In genomic region chr10:129653861-129654260, GRCh38 we compare ENCODE assay signal across 34 cellular contexts.
"Had no signal": no experiment of that assay in that cellular context is flagged by ENCODE, and none has a peak within 500 bp of the region (broad histone marks: within the 10 kb centered on the region; RNA-seq: fewer than 3 reads in every experiment).

No MANE protein-coding gene starts in this region.

- ATAC-seq: activated CD8-positive, alpha-beta T cell treated with anti-CD3 and anti-CD28 coated beads for 36 hours; activated T-cell treated with anti-CD3 and anti-CD28 coated beads, Interleukin-2, amount 50 U/mL, for 4 hours; activated T-cell treated with anti-CD3 and anti-CD28 coated beads, Interleukin-2, amount 50 U/mL, for 72 hours; activated T-helper 17 cell treated with anti-CD3 and anti-CD28 coated beads, Interleukin-2, amount 50 U/mL, for 72 hours had no signal

- H3K27ac Mint-ChIP-seq: activated B cell treated with CpG ODN at 0.5 μM for 24 hours; activated CD4-positive, alpha-beta memory T cell treated with anti-CD3 and anti-CD28 coated beads for 36 hours; activated CD4-positive, alpha-beta T cell treated with anti-CD3 and anti-CD28 coated beads, Interleukin-2, amount 10 ng/mL, durations not matched to agents 7 days and 5 days; activated CD8-positive, alpha-beta T cell treated with anti-CD3 and anti-CD28 coated beads for 36 hours; activated naive CD4-positive, alpha-beta T cell treated with anti-CD3 and anti-CD28 coated beads, Interleukin-2, amount 10 ng/mL, durations not matched to agents 7 days and 5 days; activated naive CD4-positive, alpha-beta T cell treated with anti-CD3 and anti-CD28 coated beads, Interleukin-2, amount 50 U/mL, for 24 hours; activated naive CD8-positive, alpha-beta T cell treated with anti-CD3 and anti-CD28 coated beads, Interleukin-2, amount 10 ng/mL, durations not matched to agents 7 days and 5 days; activated T-cell treated with anti-CD3 and anti-CD28 coated beads, Interleukin-2, amount 50 U/mL, for 72 hours; activated T-helper 1 cell treated with anti-CD3 and anti-CD28 coated beads, Interleukin-12 subunit alpha, Interleukin-12 subunit beta, Interleukin-2, Interleukin-4 antibody, amounts not matched to agents 30 ng/mL and 10 ng/mL and 1 ng/mL, durations not matched to agents 14 hours and 24 hours and 36 hours; activated T-helper 17 cell treated with anti-CD3 and anti-CD28 coated beads, Interleukin-2, amount 50 U/mL, for 72 hours; brain; T-helper 1 cell treated with Interleukin-12 subunit alpha and Interleukin-12 subunit beta and Interleukin-4 antibody, amounts not matched to agents 30 μg/mL and 1 μg/mL, for 36 hours; T-helper 2 cell treated with Interferon-gamma antibody and Interleukin-4, amounts not matched to agents 5 μg/mL and 100 μg/mL, for 36 hours had no signal

- H3K27me3 Mint-ChIP-seq: activated B cell treated with CpG ODN at 0.5 μM for 24 hours; activated CD4-positive, alpha-beta memory T cell treated with anti-CD3 and anti-CD28 coated beads for 36 hours; activated CD4-positive, alpha-beta T cell treated with anti-CD3 and anti-CD28 coated beads, Interleukin-2, amount 10 ng/mL, durations not matched to agents 7 days and 5 days; activated CD8-positive, alpha-beta T cell treated with anti-CD3 and anti-CD28 coated beads for 36 hours; activated naive CD4-positive, alpha-beta T cell treated with anti-CD3 and anti-CD28 coated beads, Interleukin-2, amount 10 ng/mL, durations not matched to agents 7 days and 5 days; activated naive CD4-positive, alpha-beta T cell treated with anti-CD3 and anti-CD28 coated beads, Interleukin-2, amount 50 U/mL, for 24 hours; activated naive CD8-positive, alpha-beta T cell treated with anti-CD3 and anti-CD28 coated beads, Interleukin-2, amount 10 ng/mL, durations not matched to agents 7 days and 5 days; activated T-helper 17 cell treated with anti-CD3 and anti-CD28 coated beads, Interleukin-2, amount 50 U/mL, for 72 hours; central memory CD8-positive, alpha-beta T cell had no signal

- H3K27ac ChIP-seq: adrenal gland, ascending aorta, cardiac muscle cell, VCaP had no signal

- H3K4me1 Mint-ChIP-seq: activated B cell treated with CpG ODN at 0.5 μM for 24 hours; activated CD4-positive, alpha-beta T cell treated with anti-CD3 and anti-CD28 coated beads, Interleukin-2, amount 10 ng/mL, durations not matched to agents 7 days and 5 days; activated naive CD4-positive, alpha-beta T cell treated with anti-CD3 and anti-CD28 coated beads, Interleukin-2, amount 10 ng/mL, durations not matched to agents 7 days and 5 days; activated naive CD4-positive, alpha-beta T cell treated with anti-CD3 and anti-CD28 coated beads, Interleukin-2, amount 50 U/mL, for 24 hours; activated naive CD8-positive, alpha-beta T cell treated with anti-CD3 and anti-CD28 coated beads, Interleukin-2, amount 10 ng/mL, durations not matched to agents 7 days and 5 days; activated T-helper 17 cell treated with anti-CD3 and anti-CD28 coated beads, Interleukin-2, amount 50 U/mL, for 72 hours had no signal

- H3K4me3 ChIP-seq: adrenal gland, ascending aorta, cardiac muscle cell had no signal

- H3K36me3 Mint-ChIP-seq: activated naive CD4-positive, alpha-beta T cell treated with anti-CD3 and anti-CD28 coated beads, Interleukin-2, amount 10 ng/mL, durations not matched to agents 7 days and 5 days; activated naive CD8-positive, alpha-beta T cell treated with anti-CD3 and anti-CD28 coated beads, Interleukin-2, amount 10 ng/mL, durations not matched to agents 7 days and 5 days; brain had no signal

- H3K36me3 ChIP-seq: adrenal gland, ascending aorta, cardiac muscle cell had no signal

- H3K27me3 ChIP-seq: adrenal gland, ascending aorta, cardiac muscle cell had no signal

- DNase-seq: activated B cell treated with CpG ODN at 0.5 μM for 24 hours; activated CD4-positive, alpha-beta memory T cell treated with anti-CD3 and anti-CD28 coated beads for 36 hours; activated CD4-positive, alpha-beta T cell treated with anti-CD3 and anti-CD28 coated beads for 4 hours; activated CD4-positive, alpha-beta T cell treated with anti-CD3 and anti-CD28 coated beads, Interleukin-2, amount 10 ng/mL, durations not matched to agents 7 days and 5 days; activated CD4-positive, CD25-positive, alpha-beta regulatory T cell treated with anti-CD3 and anti-CD28 coated beads, Interleukin-2, amount 50 U/mL, for 72 hours; activated CD8-positive, alpha-beta memory T cell treated with anti-CD3 and anti-CD28 coated beads, Interleukin-2, amount 50 U/mL, for 4 hours; activated CD8-positive, alpha-beta T cell treated with anti-CD3 and anti-CD28 coated beads for 36 hours; activated effector memory CD4-positive, alpha-beta T cell treated with anti-CD3 and anti-CD28 coated beads, Interleukin-2, amount 50 U/mL, for 16 hours; activated gamma-delta T cell treated with Interleukin-2 at 50 U/mL for 16 hours; activated naive CD4-positive, alpha-beta T cell; activated naive CD4-positive, alpha-beta T cell treated with anti-CD3 and anti-CD28 coated beads, Interleukin-2, amount 10 ng/mL, durations not matched to agents 7 days and 5 days; activated naive CD8-positive, alpha-beta T cell treated with anti-CD3 and anti-CD28 coated beads, Interleukin-2, amount 10 ng/mL, durations not matched to agents 7 days and 5 days; activated T-cell treated with anti-CD3 and anti-CD28 coated beads for 4 hours; activated T-cell treated with anti-CD3 and anti-CD28 coated beads, Interleukin-2, amount 50 U/mL, for 1 hour; activated T-cell treated with anti-CD3 and anti-CD28 coated beads, Interleukin-2, amount 50 U/mL, for 4 hours; activated T-cell treated with anti-CD3 and anti-CD28 coated beads, Interleukin-2, amount 50 U/mL, for 72 hours; adrenal gland; amniotic stem cell; caudate nucleus; cerebellar nuclear complex; SW 1271; T-helper 1 cell; T-helper 2 cell; T-helper 9 cell had no signal

- H3K4me3 Mint-ChIP-seq: activated B cell treated with CpG ODN at 0.5 μM for 24 hours; activated CD4-positive, alpha-beta memory T cell treated with anti-CD3 and anti-CD28 coated beads for 36 hours; activated CD4-positive, alpha-beta T cell treated with anti-CD3 and anti-CD28 coated beads, Interleukin-2, amount 10 ng/mL, durations not matched to agents 7 days and 5 days; activated CD8-positive, alpha-beta T cell treated with anti-CD3 and anti-CD28 coated beads for 36 hours; activated naive CD4-positive, alpha-beta T cell treated with anti-CD3 and anti-CD28 coated beads, Interleukin-2, amount 10 ng/mL, durations not matched to agents 7 days and 5 days; activated naive CD4-positive, alpha-beta T cell treated with anti-CD3 and anti-CD28 coated beads, Interleukin-2, amount 50 U/mL, for 24 hours; activated naive CD8-positive, alpha-beta T cell treated with anti-CD3 and anti-CD28 coated beads, Interleukin-2, amount 10 ng/mL, durations not matched to agents 7 days and 5 days; activated T-cell treated with anti-CD3 and anti-CD28 coated beads, Interleukin-2, amount 50 U/mL, for 4 hours; activated T-cell treated with anti-CD3 and anti-CD28 coated beads, Interleukin-2, amount 50 U/mL, for 72 hours; activated T-helper 1 cell treated with anti-CD3 and anti-CD28 coated beads, Interleukin-12 subunit alpha, Interleukin-12 subunit beta, Interleukin-2, Interleukin-4 antibody, amounts not matched to agents 30 ng/mL and 10 ng/mL and 1 ng/mL, durations not matched to agents 14 hours and 24 hours and 36 hours; activated T-helper 17 cell treated with anti-CD3 and anti-CD28 coated beads, Interleukin-2, amount 50 U/mL, for 72 hours; brain; central memory CD8-positive, alpha-beta T cell; T-helper 1 cell treated with Interleukin-12 subunit alpha and Interleukin-12 subunit beta and Interleukin-4 antibody, amounts not matched to agents 30 μg/mL and 1 μg/mL, for 36 hours; T-helper 2 cell treated with Interferon-gamma antibody and Interleukin-4, amounts not matched to agents 5 μg/mL and 100 μg/mL, for 36 hours had no signal

- H3K9me3 ChIP-seq: adrenal gland, ascending aorta had no signal

- H3K4me1 ChIP-seq: adrenal gland, ascending aorta had no signal

- H3K9me3 Mint-ChIP-seq: activated B cell treated with CpG ODN at 0.5 μM for 24 hours; activated CD4-positive, alpha-beta memory T cell treated with anti-CD3 and anti-CD28 coated beads for 36 hours; activated CD4-positive, alpha-beta T cell treated with anti-CD3 and anti-CD28 coated beads, Interleukin-2, amount 10 ng/mL, durations not matched to agents 7 days and 5 days; activated CD8-positive, alpha-beta T cell treated with anti-CD3 and anti-CD28 coated beads for 36 hours; activated naive CD4-positive, alpha-beta T cell treated with anti-CD3 and anti-CD28 coated beads, Interleukin-2, amount 50 U/mL, for 24 hours; activated naive CD8-positive, alpha-beta T cell treated with anti-CD3 and anti-CD28 coated beads, Interleukin-2, amount 10 ng/mL, durations not matched to agents 7 days and 5 days; activated T-cell treated with anti-CD3 and anti-CD28 coated beads, Interleukin-2, amount 50 U/mL, for 4 hours; activated T-cell treated with anti-CD3 and anti-CD28 coated beads, Interleukin-2, amount 50 U/mL, for 72 hours; activated T-helper 1 cell treated with anti-CD3 and anti-CD28 coated beads, Interleukin-12 subunit alpha, Interleukin-12 subunit beta, Interleukin-2, Interleukin-4 antibody, amounts not matched to agents 30 ng/mL and 10 ng/mL and 1 ng/mL, durations not matched to agents 14 hours and 24 hours and 36 hours; activated T-helper 17 cell treated with anti-CD3 and anti-CD28 coated beads, Interleukin-2, amount 50 U/mL, for 72 hours; brain; central memory CD8-positive, alpha-beta T cell; T-helper 1 cell treated with Interleukin-12 subunit alpha and Interleukin-12 subunit beta and Interleukin-4 antibody, amounts not matched to agents 30 μg/mL and 1 μg/mL, for 36 hours; T-helper 2 cell treated with Interferon-gamma antibody and Interleukin-4, amounts not matched to agents 5 μg/mL and 100 μg/mL, for 36 hours had no signal
